10 cellular contexts compared by ENCODE assay signal in the genomic region with DNA sequence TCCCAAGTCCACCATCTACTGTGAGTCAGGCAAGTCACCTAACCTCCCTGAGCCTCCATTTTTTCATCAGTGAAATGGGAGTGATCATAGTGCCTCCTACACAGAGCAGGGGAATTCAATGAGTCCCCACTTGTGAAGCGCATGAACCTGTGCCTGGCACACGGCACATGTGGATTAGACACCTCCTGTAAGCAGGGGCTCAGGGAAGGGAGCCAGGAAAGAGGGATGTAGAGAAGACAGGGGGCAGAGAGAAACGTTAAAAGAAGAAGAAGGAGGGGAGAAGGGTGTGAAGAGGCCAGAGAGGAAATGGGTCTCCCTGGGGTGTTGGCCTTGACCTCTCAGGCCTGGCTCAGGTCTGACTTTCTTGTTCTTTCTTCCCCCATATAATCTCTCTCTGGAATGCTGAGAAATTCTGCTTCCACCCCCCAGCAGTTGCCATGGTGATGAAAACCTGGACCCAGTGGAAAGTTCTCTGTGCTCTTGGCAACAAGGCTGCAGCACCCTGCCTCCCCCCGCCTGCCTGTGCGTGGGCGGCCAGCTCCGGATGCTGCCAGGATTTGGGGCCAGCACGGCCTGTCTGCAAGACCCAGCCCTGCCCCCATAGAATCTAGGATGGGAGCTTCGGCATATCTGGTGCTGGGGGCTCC.
DNase-seq lines count a peak whose midpoint lies in the region; ATAC-seq and TF ChIP-seq lines count a peak whose summit lies in the region.
"Had no signal": no experiment of that assay in that cellular context is flagged by ENCODE, and none has a peak within 500 bp of the region (broad histone marks: within the 10 kb centered on the region; RNA-seq: fewer than 3 reads in every experiment).

No MANE protein-coding gene starts in this region.

- H3K27ac ChIP-seq in cingulate gyrus (ENCODE audit: low read depth, low read length) = peak overlapping the region; percentile 95
- H3K27ac ChIP-seq: SK-N-MC had no signal

- no peak overlapping the region for H3K27ac Mint-ChIP-seq in type B pancreatic cell

- no peaks in the 10 kb centered on the region for H3K27me3 Mint-ChIP-seq in type B pancreatic cell

- DNase-seq in LHCN-M2 (ENCODE audit: low read depth) = peak; percentile 37
- DNase-seq in mesenteric fat pad (ENCODE audit: low spot score) = peak; percentile 30
- peak; percentile 73 for DNase-seq in type B pancreatic cell (ENCODE audit: extremely low spot score, unreplicated experiment)
- DNase-seq in ACHN = no peak
- DNase-seq: Kasumi-1; stimulated activated CD4-positive, alpha-beta T cell treated with anti-CD3 and anti-CD28 coated beads, Interleukin-1b, Interleukin-23, amount 100 ng/mL, for 48 hours had no signal

- in situ Hi-C loops in ACHN (cut with HindIII; ENCODE audit: low pct_ligation_motif_present, low pct_unique_long_range_greater_than_20kb, low sequenced_read_pairs) = no loop called here

- no peaks in the 10 kb centered on the region for H3K36me3 Mint-ChIP-seq in type B pancreatic cell

- H3K4me1 Mint-ChIP-seq in type B pancreatic cell (ENCODE audit: unreplicated experiment) = peaks cover 17% of the 10 kb centered on the region

- ATAC-seq in HG02588 (IDR thresholded peaks at IDR 0.05; ENCODE audit: unreplicated experiment) = no peak
- no peak for ATAC-seq in GM19397 (IDR thresholded peaks at IDR 0.05; ENCODE audit: unreplicated experiment)

- no peak for TF ChIP-seq CTCF in type B pancreatic cell (conservative IDR thresholded peaks at IDR 0.05)

- H3K9me3 Mint-ChIP-seq in type B pancreatic cell = no peaks in the 10 kb centered on the region

- peak overlapping the region; percentile 36 for H3K4me3 Mint-ChIP-seq in type B pancreatic cell
